Comparison of ENCODE assay signal across 8 cellular contexts in the genomic region with DNA sequence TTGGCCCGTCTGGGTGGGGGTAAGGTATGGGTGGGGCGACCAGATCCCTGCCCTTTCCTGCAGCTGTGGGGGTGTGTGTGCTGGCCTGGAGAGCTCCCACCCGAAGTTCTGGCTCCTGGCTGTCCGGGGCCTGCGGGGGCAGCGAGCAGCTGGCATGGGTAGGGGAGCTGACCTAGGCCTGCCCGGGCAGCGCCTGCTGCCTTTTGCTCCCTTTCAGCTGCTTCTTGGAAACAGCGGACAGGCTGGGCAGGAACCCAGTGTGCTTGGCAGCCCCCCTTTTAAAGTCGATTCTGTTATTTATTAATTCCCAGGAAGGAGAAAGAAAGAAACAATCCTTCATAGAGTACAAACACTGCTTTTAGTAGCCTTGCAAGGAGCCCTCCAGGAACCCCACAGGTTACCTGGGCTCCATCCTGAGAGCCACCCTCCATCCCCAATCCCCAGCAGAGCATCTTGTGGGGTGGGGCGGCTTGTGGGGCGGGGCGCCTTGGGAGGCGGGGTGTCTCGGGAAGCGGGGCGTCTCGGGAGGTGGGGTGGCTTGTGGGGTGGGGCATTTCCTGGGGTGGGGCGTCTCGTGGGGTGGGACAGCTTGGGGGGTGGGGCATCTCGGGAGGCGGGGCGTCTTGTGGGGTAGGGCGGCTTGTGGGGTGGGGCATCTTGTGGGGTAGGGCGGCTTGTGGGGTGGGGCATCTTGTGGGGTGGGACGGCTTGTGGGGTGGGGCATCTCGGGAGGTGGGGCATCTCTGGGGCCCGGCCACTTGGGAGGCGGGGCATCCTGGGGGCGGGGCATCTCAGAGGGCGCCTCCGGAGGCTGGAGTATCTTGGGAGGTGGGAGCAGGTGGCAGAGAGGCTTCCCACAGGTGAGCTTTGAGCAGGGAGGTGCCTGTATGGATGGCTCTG. TPM values are rescaled to one million over a fixed set of nuclear protein-coding genes. Genes with fewer than 3 reads are reported as not detected.
DNase-seq lines count a peak whose midpoint lies in the region; ATAC-seq, FAIRE-seq and TF ChIP-seq lines count a peak whose summit lies in the region.

No MANE protein-coding gene starts in this region.

- intact Hi-C loops in Right ventricle myocardium superior (cut with DNase I), result no loop called here

- peaks cover 88% of the 10 kb centered on the region for H3K4me1 Mint-ChIP-seq in stimulated activated effector memory CD8-positive, alpha-beta T cell treated with anti-CD3 and anti-CD28 coated beads, Interleukin-12 subunit alpha, Interleukin-12 subunit beta, amount 100 ng/mL, for 72 hours

- H3K4me3 Mint-ChIP-seq in stimulated activated effector memory CD8-positive, alpha-beta T cell treated with anti-CD3 and anti-CD28 coated beads, Interleukin-12 subunit alpha, Interleukin-12 subunit beta, amount 100 ng/mL, for 72 hours, result peak overlapping the region; percentile 56

- H3K9me3 Mint-ChIP-seq in stimulated activated effector memory CD8-positive, alpha-beta T cell treated with anti-CD3 and anti-CD28 coated beads, Interleukin-12 subunit alpha, Interleukin-12 subunit beta, amount 100 ng/mL, for 72 hours, result no peaks in the 10 kb centered on the region

- DNase-seq in T-helper 1 cell, result peak in 4 of 5 donors; percentile 35 to 48 (median 42)
- DNase-seq in Right ventricle myocardium superior, result peak; percentile 52
- no peak for DNase-seq in stimulated activated effector memory CD8-positive, alpha-beta T cell treated with anti-CD3 and anti-CD28 coated beads, Interleukin-12 subunit alpha, Interleukin-12 subunit beta, amount 100 ng/mL, for 72 hours (ENCODE audit: low spot score in 2 of 2)
- no peak for DNase-seq in D721Med (ENCODE audit: insufficient read length, low spot score)
- no peak for DNase-seq in DMS 273 (lab: John Stamatoyannopoulos, UW; ENCODE audit: unreplicated experiment)

- ATAC-seq in Right ventricle myocardium superior (ENCODE audit: poor library complexity) (no peak), HG02885 (IDR thresholded peaks at IDR 0.05; ENCODE audit: poor library complexity, unreplicated experiment) (no peak), HG02938 (IDR thresholded peaks at IDR 0.05; ENCODE audit: unreplicated experiment) (no peak)
- no peak for ATAC-seq in stimulated activated effector memory CD8-positive, alpha-beta T cell treated with anti-CD3 and anti-CD28 coated beads, Interleukin-12 subunit alpha, Interleukin-12 subunit beta, amount 100 ng/mL, for 72 hours

- peak overlapping the region; percentile 86 for H3K27ac Mint-ChIP-seq in stimulated activated effector memory CD8-positive, alpha-beta T cell treated with anti-CD3 and anti-CD28 coated beads, Interleukin-12 subunit alpha, Interleukin-12 subunit beta, amount 100 ng/mL, for 72 hours

- peaks cover 61% of the 10 kb centered on the region for H3K36me3 Mint-ChIP-seq in stimulated activated effector memory CD8-positive, alpha-beta T cell treated with anti-CD3 and anti-CD28 coated beads, Interleukin-12 subunit alpha, Interleukin-12 subunit beta, amount 100 ng/mL, for 72 hours

- peak; percentile 32 for TF ChIP-seq POLR2A in GM18526 (IDR thresholded peaks at IDR 0.05; ENCODE audit: extremely low read depth, insufficient read length)

- no peak for FAIRE-seq in D721Med (lab: Jason Lieb, UNC)

- TF ChIP-seq CTCF in D721Med (IDR thresholded peaks at IDR 0.05; ENCODE audit: insufficient read depth, missing control alignments), result no peak

RNA-seq across cellular contexts. Expression of gene CD81, which starts 7.0 kb away (rescaled TPM):
- total RNA-seq in Right ventricle myocardium superior, result 457 TPM

RNA-seq across cellular contexts. Expression of gene TSSC4, which starts 16.5 kb away (rescaled TPM):
- total RNA-seq in Right ventricle myocardium superior, result 36.2 TPM

Comparison
In these comparisons a context has a peak if more than half of its experiments do, and no peak if none do; other contexts are left out.
1. DNase-seq: peak in T-helper 1 cell (4 of 5) and Right ventricle myocardium superior (single experiment); none in stimulated activated effector memory CD8-positive, alpha-beta T cell treated with anti-CD3 and anti-CD28 coated beads, Interleukin-12 subunit alpha, Interleukin-12 subunit beta, amount 100 ng/mL, for 72 hours (0 of 2), D721Med (single experiment) and DMS 273 (single experiment).